ENCODE assay signal across 8 cellular contexts in the genomic region with DNA sequence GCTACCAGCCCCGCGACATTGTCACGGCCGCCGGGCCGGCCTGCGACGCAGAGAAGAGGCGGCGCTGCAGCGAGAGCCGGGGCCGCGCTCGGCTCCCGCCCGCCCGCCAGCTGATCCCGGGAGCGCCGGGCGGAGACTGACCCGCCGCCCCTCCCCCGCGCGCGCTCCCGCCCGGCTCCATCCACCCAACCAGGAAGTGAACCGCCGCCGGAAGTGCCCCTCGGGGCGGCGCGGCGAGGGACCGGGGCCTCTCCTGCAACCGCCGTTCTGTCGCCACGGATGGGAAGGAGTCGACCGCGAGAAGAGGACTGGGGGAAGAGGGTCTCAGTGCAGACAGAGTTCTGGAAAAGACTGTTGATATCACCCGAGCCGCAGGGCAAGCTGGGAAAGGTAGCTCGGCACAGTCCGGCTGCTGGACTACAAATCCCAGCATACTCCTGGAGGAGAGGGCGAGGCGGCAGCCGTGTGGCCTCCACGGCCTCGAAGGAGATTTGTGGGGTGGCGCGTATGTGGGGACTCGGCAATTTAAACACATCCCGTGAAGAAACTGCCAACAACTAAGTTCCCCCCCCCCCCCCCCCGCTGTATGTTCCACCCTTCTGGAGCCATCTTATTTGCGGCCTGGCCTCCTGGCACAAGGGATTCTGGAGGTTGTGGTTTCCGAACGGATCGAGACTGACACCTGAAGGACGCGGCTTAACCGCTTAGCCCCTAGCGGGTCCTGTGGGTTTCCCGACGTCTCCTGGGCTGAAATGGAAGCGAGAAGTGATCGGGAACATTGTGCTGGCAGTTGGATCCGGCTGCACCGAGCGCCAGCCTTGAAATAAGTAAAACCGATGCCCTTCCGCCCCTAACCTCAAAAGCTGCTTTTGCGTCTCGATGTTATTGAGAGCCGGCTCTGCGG. TPM values are rescaled to one million over a fixed set of nuclear protein-coding genes. Genes with fewer than 3 reads are reported as not detected.
DNase-seq lines count a peak whose midpoint lies in the region; ATAC-seq, FAIRE-seq and TF ChIP-seq lines count a peak whose summit lies in the region.

A gene (minus strand): TSS at position 138 of the 904 bp plus-strand sequence. CDS start 699 bp downstream, outside the sequence.

- peaks cover 0 to 43% of the 10 kb centered on the region in 2 donors for H3K4me1 ChIP-seq in right atrium auricular region

- H3K27me3 ChIP-seq in right atrium auricular region: no peaks in the 10 kb centered on the region

- peak; percentile 70 for FAIRE-seq in urothelium cell line (lab: Jason Lieb, UNC)

- DNase-seq in GM13976 (ENCODE audit: low spot score) (peak; percentile 92), NCI-H1930 (lab: John Stamatoyannopoulos, UW) (peak; percentile 84 to 89), T-helper 2 cell (peak; percentile 59 to 98 (median 73)), anterior cingulate cortex (lab: John Stamatoyannopoulos, UW) (peak; percentile 48 to 99 (median 92)), right atrium auricular region (ENCODE audit: low spot score) (peak; percentile 90), pulmonary artery endothelial cell (ENCODE audit: low read depth, low spot score) (peak; percentile 49), urothelium cell line (ENCODE audit: low spot score) (peak; percentile 97)

- peak within 1 kb of the TSS; percentile 79 to 98 for H3K4me3 ChIP-seq in right atrium auricular region

- TF ChIP-seq CTCF in GM13976 (IDR thresholded peaks at IDR 0.05; ENCODE audit: borderline replicate concordance, control extremely low read depth, extremely low read depth, insufficient read depth, missing control alignments) (no peak), right atrium auricular region (IDR thresholded peaks at IDR 0.05) (no peak)

- peak within 1 kb of the TSS; percentile 92 to 99 for H3K27ac ChIP-seq in right atrium auricular region

- peak; percentile 64 for ATAC-seq in HG02885 (IDR thresholded peaks at IDR 0.05; ENCODE audit: poor library complexity, unreplicated experiment)

- in situ Hi-C loops in GM13976 (cut with MboI; ENCODE audit: low sequenced_read_pairs, unreplicated experiment): no loop called here

- H3K36me3 ChIP-seq in right atrium auricular region: no peaks in the 10 kb centered on the region

- H3K9me3 ChIP-seq in right atrium auricular region: no peaks in the 10 kb centered on the region

RNA-seq across cellular contexts. Expression of the gene that starts here (rescaled TPM):
- total RNA-seq in right atrium auricular region: 10 to 100 TPM; 50.4 to 62.6 TPM
- total RNA-seq in pulmonary artery endothelial cell: 46.3 and 53.9 TPM in 2 replicates

Comparison
In these comparisons a context has a peak if more than half of its experiments do, and no peak if none do; other contexts are left out.
1. Peak in every context shown above with its lines: DNase-seq, ATAC-seq, H3K4me3 ChIP-seq and H3K27ac ChIP-seq.